27 cellular contexts compared by ENCODE assay signal in genomic region chr10:131777162-131777561, GRCh38.
"Had no signal": no experiment of that assay in that cellular context is flagged by ENCODE, and none has a peak within 500 bp of the region (broad histone marks: within the 10 kb centered on the region; RNA-seq: fewer than 3 reads in every experiment).

No MANE protein-coding gene starts in this region.

- DNase-seq: activated CD4-positive, alpha-beta T cell treated with anti-CD3 and anti-CD28 coated beads, Interleukin-2, amount 50 U/mL, for 1 hour; activated CD4-positive, CD25-positive, alpha-beta regulatory T cell treated with anti-CD3 and anti-CD28 coated beads, Interleukin-2, amount 50 U/mL, for 72 hours; activated naive CD4-positive, alpha-beta T cell treated with anti-CD3 and anti-CD28 coated beads for 36 hours; activated T-cell treated with anti-CD3 and anti-CD28 coated beads, Interleukin-2, amount 50 U/mL, for 1 hour; amniotic stem cell; brain microvascular endothelial cell; caudate nucleus; effector CD4-positive, alpha-beta T cell; left lung; mucosa of descending colon; nephron progenitor cell; ovary; stimulated activated CD4-positive, alpha-beta T cell treated with anti-CD3 and anti-CD28 coated beads, Interleukin-12 subunit alpha, Interleukin-12 subunit beta, amount 100 ng/mL, for 4 hours; stimulated activated CD4-positive, alpha-beta T cell treated with anti-CD3 and anti-CD28 coated beads, Interleukin-4, amount 100 ng/mL, for 24 hours; T-helper 17 cell; thyroid gland; upper lobe of left lung had no signal

- H3K4me1 Mint-ChIP-seq: stimulated activated effector memory CD8-positive, alpha-beta T cell treated with anti-CD3 and anti-CD28 coated beads, Interleukin-12 subunit alpha, Interleukin-12 subunit beta, amount 100 ng/mL, for 72 hours; T-helper 17 cell had no signal

- H3K27ac Mint-ChIP-seq: activated T-helper 1 cell treated with anti-CD3 and anti-CD28 coated beads, Interleukin-12 subunit alpha, Interleukin-12 subunit beta, Interleukin-2, Interleukin-4 antibody, amounts not matched to agents 30 ng/mL and 10 ng/mL and 1 ng/mL, durations not matched to agents 14 hours and 24 hours and 36 hours; dendritic cell treated with granulocyte-macrophage colony-stimulating factor and Interleukin-4, amounts not matched to agents 40 ng/mL and 50 ng/mL, for 4 days; nephron progenitor cell; progenitor cell of endocrine pancreas; stimulated activated effector memory CD8-positive, alpha-beta T cell treated with anti-CD3 and anti-CD28 coated beads, Interleukin-12 subunit alpha, Interleukin-12 subunit beta, amount 100 ng/mL, for 72 hours; T-helper 17 cell had no signal

- H3K4me3 Mint-ChIP-seq: activated naive CD4-positive, alpha-beta T cell treated with anti-CD3 and anti-CD28 coated beads for 36 hours; activated T-helper 1 cell treated with anti-CD3 and anti-CD28 coated beads, Interleukin-12 subunit alpha, Interleukin-12 subunit beta, Interleukin-2, Interleukin-4 antibody, amounts not matched to agents 30 ng/mL and 10 ng/mL and 1 ng/mL, durations not matched to agents 14 hours and 24 hours and 36 hours; dendritic cell treated with granulocyte-macrophage colony-stimulating factor and Interleukin-4, amounts not matched to agents 40 ng/mL and 50 ng/mL, for 4 days; stimulated activated effector memory CD8-positive, alpha-beta T cell treated with anti-CD3 and anti-CD28 coated beads, Interleukin-12 subunit alpha, Interleukin-12 subunit beta, amount 100 ng/mL, for 72 hours; T-helper 17 cell had no signal

- H3K27ac ChIP-seq: brain microvascular endothelial cell, left lung, neutrophil, ovary, skin epidermis, stomach, thyroid gland, upper lobe of left lung, vagina had no signal

- H3K36me3 Mint-ChIP-seq: stimulated activated effector memory CD8-positive, alpha-beta T cell treated with anti-CD3 and anti-CD28 coated beads, Interleukin-12 subunit alpha, Interleukin-12 subunit beta, amount 100 ng/mL, for 72 hours had no signal

- H3K4me1 ChIP-seq: left lung, stomach, thyroid gland, upper lobe of left lung, vagina had no signal

- H3K4me3 ChIP-seq: left lung, lung, mucosa of descending colon, ovary, skin epidermis, stomach, thyroid gland, upper lobe of left lung, vagina had no signal

- H3K36me3 ChIP-seq: brain microvascular endothelial cell, left lung, neutrophil, ovary, stomach, thyroid gland, upper lobe of left lung, vagina had no signal

- H3K27me3 ChIP-seq: brain microvascular endothelial cell, neutrophil, ovary, thyroid gland, upper lobe of left lung, vagina had no signal

- H3K27me3 Mint-ChIP-seq: dendritic cell treated with granulocyte-macrophage colony-stimulating factor and Interleukin-4, amounts not matched to agents 40 ng/mL and 50 ng/mL, for 4 days; T-helper 17 cell had no signal

- ATAC-seq: left lung; mucosa of descending colon; sciatic nerve; stimulated activated effector memory CD8-positive, alpha-beta T cell treated with anti-CD3 and anti-CD28 coated beads, Interleukin-12 subunit alpha, Interleukin-12 subunit beta, amount 100 ng/mL, for 72 hours; T-helper 17 cell had no signal

- H3K9me3 ChIP-seq: thyroid gland had no signal
